ENCODE assay signal across 1 cellular context in the genomic region with DNA sequence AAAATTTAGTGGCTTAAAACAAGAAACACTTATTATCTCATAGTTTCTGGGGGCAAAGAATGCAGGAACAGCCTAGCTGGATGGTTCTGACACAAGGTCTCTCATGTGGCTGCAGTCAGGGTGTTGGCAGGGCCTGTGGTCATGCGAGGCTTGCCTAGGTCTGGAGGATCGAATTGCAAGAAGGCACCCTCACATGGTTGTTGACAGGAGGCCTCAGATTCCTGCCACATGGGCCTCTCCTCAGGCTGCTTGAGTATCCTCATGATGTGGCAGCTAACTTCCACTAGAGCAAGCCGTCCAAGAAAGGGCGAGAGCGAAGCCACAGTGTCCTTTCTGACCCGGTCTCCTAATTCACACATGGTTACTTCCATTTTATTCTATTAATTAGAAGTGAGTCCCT.
TF ChIP-seq lines count a peak whose summit lies in the region.

No MANE protein-coding gene starts in this region.

TF ChIP-seq in Ishikawa, 13 proteins besides CTCF, POLR2A, EP300 and RAD21:
- TF ChIP-seq, protein P1, sequence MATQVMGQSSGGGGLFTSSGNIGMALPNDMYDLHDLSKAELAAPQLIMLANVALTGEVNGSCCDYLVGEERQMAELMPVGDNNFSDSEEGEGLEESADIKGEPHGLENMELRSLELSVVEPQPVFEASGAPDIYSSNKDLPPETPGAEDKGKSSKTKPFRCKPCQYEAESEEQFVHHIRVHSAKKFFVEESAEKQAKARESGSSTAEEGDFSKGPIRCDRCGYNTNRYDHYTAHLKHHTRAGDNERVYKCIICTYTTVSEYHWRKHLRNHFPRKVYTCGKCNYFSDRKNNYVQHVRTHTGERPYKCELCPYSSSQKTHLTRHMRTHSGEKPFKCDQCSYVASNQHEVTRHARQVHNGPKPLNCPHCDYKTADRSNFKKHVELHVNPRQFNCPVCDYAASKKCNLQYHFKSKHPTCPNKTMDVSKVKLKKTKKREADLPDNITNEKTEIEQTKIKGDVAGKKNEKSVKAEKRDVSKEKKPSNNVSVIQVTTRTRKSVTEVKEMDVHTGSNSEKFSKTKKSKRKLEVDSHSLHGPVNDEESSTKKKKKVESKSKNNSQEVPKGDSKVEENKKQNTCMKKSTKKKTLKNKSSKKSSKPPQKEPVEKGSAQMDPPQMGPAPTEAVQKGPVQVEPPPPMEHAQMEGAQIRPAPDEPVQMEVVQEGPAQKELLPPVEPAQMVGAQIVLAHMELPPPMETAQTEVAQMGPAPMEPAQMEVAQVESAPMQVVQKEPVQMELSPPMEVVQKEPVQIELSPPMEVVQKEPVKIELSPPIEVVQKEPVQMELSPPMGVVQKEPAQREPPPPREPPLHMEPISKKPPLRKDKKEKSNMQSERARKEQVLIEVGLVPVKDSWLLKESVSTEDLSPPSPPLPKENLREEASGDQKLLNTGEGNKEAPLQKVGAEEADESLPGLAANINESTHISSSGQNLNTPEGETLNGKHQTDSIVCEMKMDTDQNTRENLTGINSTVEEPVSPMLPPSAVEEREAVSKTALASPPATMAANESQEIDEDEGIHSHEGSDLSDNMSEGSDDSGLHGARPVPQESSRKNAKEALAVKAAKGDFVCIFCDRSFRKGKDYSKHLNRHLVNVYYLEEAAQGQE (IDR thresholded peaks at IDR 0.05; ENCODE audit: low read depth), result no peak
- TF ChIP-seq FOXM1 (IDR thresholded peaks at IDR 0.05; ENCODE audit: borderline replicate concordance, low read depth), result no peak
- TF ChIP-seq, protein P2, sequence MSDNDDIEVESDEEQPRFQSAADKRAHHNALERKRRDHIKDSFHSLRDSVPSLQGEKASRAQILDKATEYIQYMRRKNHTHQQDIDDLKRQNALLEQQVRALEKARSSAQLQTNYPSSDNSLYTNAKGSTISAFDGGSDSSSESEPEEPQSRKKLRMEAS (IDR thresholded peaks at IDR 0.05), result peak; percentile 37; the same call in 1 of the 2 replicates
- TF ChIP-seq CEBPB (IDR thresholded peaks at IDR 0.05), result no peak
